In genomic region chr3:133944181-133944580, GRCh38 we compare ENCODE assay signal across 8 cellular contexts. TPM values are rescaled to one million over a fixed set of nuclear protein-coding genes. Genes with fewer than 3 reads are reported as not detected.
DNase-seq lines count a peak whose midpoint lies in the region; ATAC-seq, FAIRE-seq and TF ChIP-seq lines count a peak whose summit lies in the region.
"Had no signal": no experiment of that assay in that cellular context is flagged by ENCODE, and none has a peak within 500 bp of the region (broad histone marks: within the 10 kb centered on the region; RNA-seq: fewer than 3 reads in every experiment).

No MANE protein-coding gene starts in this region.

- H3K4me1 Mint-ChIP-seq in type B pancreatic cell (ENCODE audit: unreplicated experiment): peaks cover 29% of the 10 kb centered on the region

- DNase-seq in body of pancreas (no peak), kidney (peak; percentile 11), type B pancreatic cell (ENCODE audit: extremely low spot score, unreplicated experiment) (no peak), NCI-H1417 treated with DMSO at 0.1 percent for 48 hours (lab: John Stamatoyannopoulos, UW) (no peak)

- no peak overlapping the region for H2AFZ ChIP-seq in KMS-11 (ENCODE audit: low read depth)

- no peak for TF ChIP-seq CTCF in KMS-11 (conservative IDR thresholded peaks at IDR 0.05; ENCODE audit: low read depth, low read length)
- no peak for TF ChIP-seq CTCF in body of pancreas (IDR thresholded peaks at IDR 0.05)
- no peak for TF ChIP-seq CTCF in kidney (IDR thresholded peaks at IDR 0.05; ENCODE audit: borderline replicate concordance, extremely low read depth, insufficient read depth)
- TF ChIP-seq CTCF in type B pancreatic cell (conservative IDR thresholded peaks at IDR 0.05): no peak

- 73 to 83% methylated on average over 2 of the region's 2 CpGs for WGBS in body of pancreas, 2 donors

- H3K9ac ChIP-seq in KMS-11: no peak overlapping the region
- H3K9ac ChIP-seq in kidney (ENCODE audit: low read length in 2 of 2): no peak overlapping the region

- no peak overlapping the region for H3K27ac ChIP-seq in KMS-11
- H3K27ac ChIP-seq in body of pancreas: peak overlapping the region in 3 of 4 donors; percentile 22 to 45 (median 34)
- H3K27ac ChIP-seq in kidney (ENCODE audit: low read depth in 2 of 2, low read length in 2 of 2): peak overlapping the region; percentile 1 to 42

- intact Hi-C loops in body of pancreas (cut with DNase I) (no loop called here), kidney (cut with DNase I) (no loop called here)

- no peak overlapping the region for H3K4me3 ChIP-seq in KMS-11 (IDR thresholded peaks at IDR 0.05; ENCODE audit: insufficient read depth, low read depth, low read length)
- H3K4me3 ChIP-seq in body of pancreas: no peak overlapping the region
- no peak overlapping the region for H3K4me3 ChIP-seq in kidney (ENCODE audit: low read length in 2 of 2)

- no peaks in the 10 kb centered on the region for H3K9me3 Mint-ChIP-seq in type B pancreatic cell
- H3K9me3 Mint-ChIP-seq: H9 had no signal

- no peaks in the 10 kb centered on the region for H3K79me2 ChIP-seq in KMS-11 (ENCODE audit: insufficient read depth, low read depth)

- no peak for FAIRE-seq in kidney (lab: Jason Lieb, UNC)

- H3K9me3 ChIP-seq in body of pancreas: no peaks in the 10 kb centered on the region
- no peaks in the 10 kb centered on the region for H3K9me3 ChIP-seq in kidney (ENCODE audit: control insufficient read depth in 1 of 2, low read length in 2 of 2)

- ATAC-seq in body of pancreas (no peak), HG03442 (IDR thresholded peaks at IDR 0.05; ENCODE audit: unreplicated experiment) (no peak), HG03108 (IDR thresholded peaks at IDR 0.05; ENCODE audit: unreplicated experiment) (no peak)

- no peaks in the 10 kb centered on the region for H4K20me1 ChIP-seq in KMS-11 (ENCODE audit: insufficient read depth)

- no peaks in the 10 kb centered on the region for H3K36me3 Mint-ChIP-seq in type B pancreatic cell

- peak overlapping the region; percentile 49; the same call in 1 of the 2 replicates for H3K4me2 ChIP-seq in KMS-11

- H3K27ac Mint-ChIP-seq in type B pancreatic cell: peak overlapping the region; percentile 5
- H3K27ac Mint-ChIP-seq: H9 had no signal

- H3K27me3 Mint-ChIP-seq in type B pancreatic cell: peaks cover 11% of the 10 kb centered on the region

- no peak overlapping the region for H3K4me3 Mint-ChIP-seq in type B pancreatic cell
- H3K4me3 Mint-ChIP-seq: H9 had no signal

- no peaks in the 10 kb centered on the region for H3K36me3 ChIP-seq in KMS-11 (ENCODE audit: insufficient read depth)
- H3K36me3 ChIP-seq in body of pancreas (replicated peaks in 1 of 2; ENCODE audit: insufficient read depth in 1 of 2, low read depth in 2 of 2): no peaks in the 10 kb centered on the region
- no peaks in the 10 kb centered on the region for H3K36me3 ChIP-seq in kidney (ENCODE audit: control insufficient read depth in 1 of 2, insufficient read depth in 2 of 2, low read length in 2 of 2)

- H3K4me1 ChIP-seq in KMS-11 (ENCODE audit: low read depth, poor library complexity, severe bottlenecking): peaks cover 50% of the 10 kb centered on the region
- peaks cover 18% of the 10 kb centered on the region for H3K4me1 ChIP-seq in body of pancreas
- peaks cover 11 to 14% of the 10 kb centered on the region in 2 donors for H3K4me1 ChIP-seq in kidney (ENCODE audit: control insufficient read depth in 1 of 2, insufficient read depth in 1 of 2, low read depth in 1 of 2, low read length in 2 of 2)

- no peak for TF ChIP-seq POLR2A in body of pancreas (IDR thresholded peaks at IDR 0.05)

- no peaks in the 10 kb centered on the region for H3K27me3 ChIP-seq in KMS-11 (ENCODE audit: insufficient read depth, low read depth)
- no peaks in the 10 kb centered on the region for H3K27me3 ChIP-seq in body of pancreas

RNA-seq across cellular contexts. Expression of gene RAB6B, which starts 48.5 kb away (rescaled TPM):
- 1 to 10 TPM; 2.6 to 3.0 TPM for total RNA-seq in body of pancreas
- total RNA-seq in kidney: 17.7 TPM
- polyA plus RNA-seq in kidney (ENCODE audit: insufficient read depth, low read depth, low replicate concordance): 6.6 TPM
- 21.2 and 48.2 TPM in 2 replicates for total RNA-seq in type B pancreatic cell (ENCODE audit: low replicate concordance)
